In genomic region chr7:77531038-77531437, GRCh38 we compare ENCODE assay signal across 15 cellular contexts. TPM values are rescaled to one million over a fixed set of nuclear protein-coding genes. Genes with fewer than 3 reads are reported as not detected.
DNase-seq lines count a peak whose midpoint lies in the region; ATAC-seq and TF ChIP-seq lines count a peak whose summit lies in the region.
"Had no signal": no experiment of that assay in that cellular context is flagged by ENCODE, and none has a peak within 500 bp of the region (broad histone marks: within the 10 kb centered on the region; RNA-seq: fewer than 3 reads in every experiment).

No MANE protein-coding gene starts in this region.

- peaks cover 0 to 1% (median 0%) of the 10 kb centered on the region in 11 donors for H3K9me3 Mint-ChIP-seq in naive thymus-derived CD4-positive, alpha-beta T cell
- no peaks in the 10 kb centered on the region for H3K9me3 Mint-ChIP-seq in T-helper 2 cell treated with Interferon-gamma antibody and Interleukin-4, amounts not matched to agents 5 μg/mL and 100 μg/mL, for 36 hours

- H3K36me3 ChIP-seq in OCI-LY3 (replicated peaks; ENCODE audit: low read depth, low read length), result no peaks in the 10 kb centered on the region
- no peaks in the 10 kb centered on the region for H3K36me3 ChIP-seq in naive thymus-derived CD4-positive, alpha-beta T cell (ENCODE audit: control insufficient read depth in 2 of 3, insufficient read depth in 3 of 3, low read length in 3 of 3)
- no peaks in the 10 kb centered on the region for H3K36me3 ChIP-seq in aorta (ENCODE audit: control insufficient read depth in 1 of 2, insufficient read depth in 2 of 2, low read length in 1 of 2)

- 53 to 56% methylated on average over 2 of the region's 2 CpGs for WGBS in aorta, 2 donors

- no peak for DNase-seq in naive thymus-derived CD4-positive, alpha-beta T cell
- DNase-seq in aorta (no peak), iPS-NIHi11 (ENCODE audit: low spot score) (no peak), putamen (ENCODE audit: low spot score) (no peak)
- DNase-seq in T-helper 2 cell treated with Interferon-gamma antibody and Interleukin-4, amounts not matched to agents 5 μg/mL and 100 μg/mL, for 36 hours (ENCODE audit: low spot score), result no peak
- DNase-seq: activated CD4-positive, CD25-positive, alpha-beta regulatory T cell; EL; hippocampal formation; NCI-H1092 treated with DMSO at 0.1 percent for 48 hours; NCI-H446 treated with DMSO at 0.1 percent for 48 hours had no signal

- ATAC-seq in GM18519 (IDR thresholded peaks at IDR 0.05; ENCODE audit: low FRiP score, unreplicated experiment) (peak; percentile 56), HG02884 (IDR thresholded peaks at IDR 0.05; ENCODE audit: unreplicated experiment) (peak; percentile 66), aorta (ENCODE audit: low FRiP score) (no peak)
- ATAC-seq in naive thymus-derived CD4-positive, alpha-beta T cell, result peak; percentile 37
- ATAC-seq: esophagus mucosa had no signal

- H4K20me1 ChIP-seq in OCI-LY3 (ENCODE audit: insufficient read depth, low read length), result no peaks in the 10 kb centered on the region

- peak overlapping the region in 1 of 10 donors; percentile 61 for H3K4me3 Mint-ChIP-seq in naive thymus-derived CD4-positive, alpha-beta T cell
- no peak overlapping the region for H3K4me3 Mint-ChIP-seq in T-helper 2 cell treated with Interferon-gamma antibody and Interleukin-4, amounts not matched to agents 5 μg/mL and 100 μg/mL, for 36 hours
- H3K4me3 Mint-ChIP-seq: neural crest cell had no signal

- TF ChIP-seq CTCF in OCI-LY3 (IDR thresholded peaks at IDR 0.05; ENCODE audit: low read depth, low read length), result no peak

- H3K27me3 ChIP-seq in OCI-LY3 (ENCODE audit: low read depth, low read length), result no peaks in the 10 kb centered on the region
- H3K27me3 ChIP-seq in naive thymus-derived CD4-positive, alpha-beta T cell (ENCODE audit: control insufficient read depth in 2 of 2, insufficient read depth in 2 of 2, low read length in 2 of 2), result no peaks in the 10 kb centered on the region
- no peaks in the 10 kb centered on the region for H3K27me3 ChIP-seq in aorta (ENCODE audit: control insufficient read depth in 1 of 2, insufficient read depth in 2 of 2, low read length in 1 of 2)

- peak overlapping the region; percentile 22; the same call in 1 of the 2 replicates for H2AFZ ChIP-seq in OCI-LY3 (ENCODE audit: low read depth, low read length)

- H3K4me3 ChIP-seq in OCI-LY3 (ENCODE audit: low read length) (0 out of 2 replicates have a peak overlapping the region, but pooled peaks have one; percentile 30), aorta (ENCODE audit: low read length in 2 of 2) (no peak overlapping the region)
- H3K4me3 ChIP-seq in naive thymus-derived CD4-positive, alpha-beta T cell (ENCODE audit: low read length), result no peak overlapping the region

- peak overlapping the region; percentile 6; the same call in 1 of the 2 replicates for H3K9ac ChIP-seq in OCI-LY3 (ENCODE audit: low read length)

- H3K27ac Mint-ChIP-seq in naive thymus-derived CD4-positive, alpha-beta T cell, result peak overlapping the region in 2 of 9 donors; percentile 10 to 14
- H3K27ac Mint-ChIP-seq in T-helper 2 cell treated with Interferon-gamma antibody and Interleukin-4, amounts not matched to agents 5 μg/mL and 100 μg/mL, for 36 hours, result no peak overlapping the region

- intact Hi-C loops in naive thymus-derived CD4-positive, alpha-beta T cell (cut with micrococcal nuclease), result no loop called here
- intact Hi-C loops in aorta (cut with DNase I), result no loop called here

- H3K36me3 Mint-ChIP-seq in naive thymus-derived CD4-positive, alpha-beta T cell, result no peaks in the 10 kb centered on the region
- H3K36me3 Mint-ChIP-seq in T-helper 2 cell treated with Interferon-gamma antibody and Interleukin-4, amounts not matched to agents 5 μg/mL and 100 μg/mL, for 36 hours (ENCODE audit: low read depth), result no peaks in the 10 kb centered on the region

- peaks cover 0 to 11% (median 0%) of the 10 kb centered on the region in 5 donors for H3K27me3 Mint-ChIP-seq in naive thymus-derived CD4-positive, alpha-beta T cell
- peaks cover 13% of the 10 kb centered on the region for H3K27me3 Mint-ChIP-seq in T-helper 2 cell treated with Interferon-gamma antibody and Interleukin-4, amounts not matched to agents 5 μg/mL and 100 μg/mL, for 36 hours (ENCODE audit: low read depth)

- peak overlapping the region; percentile 34 for H3K4me2 ChIP-seq in OCI-LY3 (ENCODE audit: low read length)

- peaks cover 8% of the 10 kb centered on the region for H3K4me1 ChIP-seq in OCI-LY3 (ENCODE audit: low read length)
- no peaks in the 10 kb centered on the region for H3K4me1 ChIP-seq in naive thymus-derived CD4-positive, alpha-beta T cell (ENCODE audit: control insufficient read depth in 2 of 2, insufficient read depth in 2 of 2, low read length in 2 of 2)
- no peaks in the 10 kb centered on the region for H3K4me1 ChIP-seq in aorta (ENCODE audit: control insufficient read depth in 1 of 2, insufficient read depth in 2 of 2, low read length in 2 of 2)

- POLR2A ChIA-PET in naive thymus-derived CD4-positive, alpha-beta T cell (lab: Charles Lee), result no interaction called here

- H3K9me3 ChIP-seq in OCI-LY3 (ENCODE audit: insufficient read depth, low read length) (no peaks in the 10 kb centered on the region), aorta (ENCODE audit: control insufficient read depth, low read length) (no peaks in the 10 kb centered on the region)
- H3K9me3 ChIP-seq in naive thymus-derived CD4-positive, alpha-beta T cell (ENCODE audit: control insufficient read depth in 2 of 3, low read length in 3 of 3), result no peaks in the 10 kb centered on the region

- peaks cover 6 to 16% (median 9%) of the 10 kb centered on the region in 7 donors for H3K4me1 Mint-ChIP-seq in naive thymus-derived CD4-positive, alpha-beta T cell
- peaks cover 4% of the 10 kb centered on the region for H3K4me1 Mint-ChIP-seq in T-helper 2 cell treated with Interferon-gamma antibody and Interleukin-4, amounts not matched to agents 5 μg/mL and 100 μg/mL, for 36 hours (ENCODE audit: low read depth)

- CTCF ChIA-PET in naive thymus-derived CD4-positive, alpha-beta T cell (lab: Charles Lee), result no interaction called here

- no peaks in the 10 kb centered on the region for H3K79me2 ChIP-seq in OCI-LY3 (ENCODE audit: low read length)

- no peak overlapping the region for H3K27ac ChIP-seq in OCI-LY3 (ENCODE audit: low read length)
- no peak overlapping the region for H3K27ac ChIP-seq in naive thymus-derived CD4-positive, alpha-beta T cell (ENCODE audit: low read depth, low read length)
- no peak overlapping the region for H3K27ac ChIP-seq in aorta (ENCODE audit: low read depth in 1 of 2, low read length in 2 of 2)

RNA-seq across cellular contexts. Expression of gene PTPN12, which starts 6.1 kb away (rescaled TPM):
- total RNA-seq in naive thymus-derived CD4-positive, alpha-beta T cell, result 10 to 100 TPM; 19.3 to 50.0 (median 24.2) TPM
- polyA plus RNA-seq in naive thymus-derived CD4-positive, alpha-beta T cell, result 1 to 10 TPM; 1.4 to 1.5 TPM
- total RNA-seq in aorta, result 100 to 1,000 TPM in 1 of 2 donors, 10 to 100 TPM in 1; 96.5 to 128 TPM
- polyA plus RNA-seq in aorta, result 10 to 100 TPM; 54.0 to 60.5 TPM
